In the genomic region with DNA sequence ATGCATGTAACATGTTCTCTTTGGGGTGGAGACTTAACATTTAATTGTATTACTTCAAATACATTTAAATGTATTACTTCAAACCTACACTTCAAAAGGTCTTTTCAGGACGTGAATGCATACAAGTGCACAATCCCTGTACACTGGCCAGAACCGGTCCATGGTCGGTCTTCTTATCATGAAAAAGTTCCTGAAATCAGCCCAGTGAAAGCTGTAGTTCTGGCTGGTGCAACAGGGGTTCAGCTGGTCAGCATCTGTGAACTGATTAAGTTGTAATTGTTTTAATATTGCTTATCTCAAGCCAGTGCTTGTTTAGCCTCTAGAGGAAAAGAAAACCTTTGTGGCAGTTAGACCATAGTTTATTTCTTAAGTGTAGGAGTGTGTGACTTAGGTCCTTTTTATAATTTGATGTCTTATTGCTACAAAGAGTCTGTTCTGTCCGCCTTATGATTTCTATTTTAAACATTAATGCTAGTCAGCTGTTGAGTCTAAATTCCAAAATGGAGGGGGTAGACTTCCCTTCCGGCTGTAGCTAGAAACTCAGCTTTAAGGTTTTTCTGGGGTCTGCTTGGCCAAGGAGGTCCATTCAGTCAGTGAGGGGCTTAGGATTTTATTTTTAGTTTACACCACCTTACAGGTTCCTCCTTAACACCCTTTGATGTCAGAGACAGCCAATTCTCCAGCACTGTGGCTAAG, we compare ENCODE assay signal across 8 cellular contexts. TPM values are rescaled to one million over a fixed set of nuclear protein-coding genes. Genes with fewer than 3 reads are reported as not detected.
A peak's percentile ranks its signal among the peaks of the same experiment; 100 is the strongest.
DNase-seq lines count a peak whose midpoint lies in the region; ATAC-seq, FAIRE-seq and TF ChIP-seq lines count a peak whose summit lies in the region.

No MANE protein-coding gene starts in this region.

- H3K14ac ChIP-seq in H1 (ENCODE audit: insufficient read length): no peak overlapping the region

- no peak for FAIRE-seq in H1 (lab: Jason Lieb, UNC)

- no peaks in the 10 kb centered on the region for H3K79me1 ChIP-seq in H1 (ENCODE audit: low read depth, low read length)

- H3K79me2 ChIP-seq in H1 (ENCODE audit: control insufficient read depth in 1 of 2, insufficient read depth in 2 of 2, low read length in 2 of 2): peaks cover 0 to 21% of the 10 kb centered on the region in 2 experiments; a peak in 3 of 4 replicates
- no peaks in the 10 kb centered on the region for H3K79me2 ChIP-seq in neural progenitor cell (ENCODE audit: low read depth)
- no peaks in the 10 kb centered on the region for H3K79me2 ChIP-seq in Karpas-422 (ENCODE audit: low read length)

- 81% methylated on average over 5 of the region's 5 CpGs; no CpG with 5 or more reads in 1 of the 2 experiments for WGBS in H1 (ENCODE audit: extremely low coverage in 1 of 2, insufficient coverage in 1 of 2, insufficient read length in 1 of 2, insufficient replicate concordance in 2 of 2, low coverage in 1 of 2, low lambda C conversion rate in 2 of 2, missing lambda C conversion rate in 1 of 2), 2 experiments

- no peaks in the 10 kb centered on the region for H3K36me3 ChIP-seq in CD4-positive, alpha-beta memory T cell (ENCODE audit: insufficient read depth, low read length)
- H3K36me3 ChIP-seq in MG63 (peaks cover 7% of the 10 kb centered on the region), H1 (ENCODE audit: control insufficient read depth in 2 of 4, insufficient read depth in 4 of 4, low read length in 3 of 4) (no peaks in the 10 kb centered on the region), neural progenitor cell (no peaks in the 10 kb centered on the region), Karpas-422 (ENCODE audit: insufficient read depth, low read length) (no peaks in the 10 kb centered on the region)

- peaks cover 21% of the 10 kb centered on the region for H3K4me1 ChIP-seq in CD4-positive, alpha-beta memory T cell (ENCODE audit: insufficient read depth, low read length)
- H3K4me1 ChIP-seq in H1 (replicated peaks in 1 of 4; ENCODE audit: control insufficient read depth in 3 of 4, insufficient read depth in 4 of 4, low read length in 3 of 4) (peaks cover 7 to 21% (median 12%) of the 10 kb centered on the region in 4 experiments; a peak in 5 of 7 replicates), neural progenitor cell (peaks cover 20% of the 10 kb centered on the region), Karpas-422 (ENCODE audit: low read length) (peaks cover 7% of the 10 kb centered on the region)

- peaks cover 4 to 21% (median 13%) of the 10 kb centered on the region in 4 donors for H3K4me1 Mint-ChIP-seq in CD4-positive, alpha-beta memory T cell
- H3K4me1 Mint-ChIP-seq in neural progenitor cell: peaks cover 36% of the 10 kb centered on the region

- TF ChIP-seq RAD21 in H1 (IDR thresholded peaks at IDR 0.05 in 1 of 2, conservative IDR thresholded peaks at IDR 0.05 in 1 of 2; ENCODE audit: low read depth in 2 of 2, low read length in 2 of 2): no peak

- no peak for ATAC-seq in GM19463 (IDR thresholded peaks at IDR 0.05; ENCODE audit: unreplicated experiment)

- no peak for TF ChIP-seq CTCF in H1 (IDR thresholded peaks at IDR 0.05; ENCODE audit: control extremely low read depth in 1 of 3, insufficient read depth in 1 of 3, low read depth in 1 of 3, low read length in 3 of 3)
- TF ChIP-seq CTCF in neural progenitor cell (IDR thresholded peaks at IDR 0.05): no peak

- H2BK120ac ChIP-seq in H1 (replicated peaks; ENCODE audit: low read depth, low read length): no peak overlapping the region

- H3K4ac ChIP-seq in H1 (replicated peaks; ENCODE audit: insufficient read length, low read depth, low read length): no peak overlapping the region

- TF ChIP-seq EP300 in H1 (IDR thresholded peaks at IDR 0.05; ENCODE audit: borderline replicate concordance in 1 of 2, low read depth in 2 of 2, low read length in 2 of 2): no peak

- H3K27ac ChIP-seq in CD4-positive, alpha-beta memory T cell (ENCODE audit: low read depth, low read length): no peak overlapping the region
- no peak overlapping the region for H3K27ac ChIP-seq in H1 (ENCODE audit: low read depth, low read length)
- H3K27ac ChIP-seq in neural progenitor cell: no peak overlapping the region
- no peak overlapping the region for H3K27ac ChIP-seq in Karpas-422 (ENCODE audit: low read length)

- H4K91ac ChIP-seq in H1 (replicated peaks; ENCODE audit: insufficient read length, low read length): peak overlapping the region; percentile 36

- H3K9ac ChIP-seq in H1 (replicated peaks in 1 of 4; ENCODE audit: extremely low read depth in 1 of 4, low read depth in 3 of 4, low read length in 3 of 4) (peak overlapping the region in 3 of 4 experiments; percentile 78 to 82 (median 82); a peak in 6 of 7 replicates), neural progenitor cell (no peak overlapping the region), Karpas-422 (ENCODE audit: low read length) (no peak overlapping the region)

- H3F3A ChIP-seq in neural progenitor cell (ENCODE audit: low read depth): peaks cover 21% of the 10 kb centered on the region

- H3K36me3 Mint-ChIP-seq in CD4-positive, alpha-beta memory T cell: peaks cover 0 to 4% of the 10 kb centered on the region in 2 donors
- no peaks in the 10 kb centered on the region for H3K36me3 Mint-ChIP-seq in neural progenitor cell

- H3K9me3 ChIP-seq in CD4-positive, alpha-beta memory T cell (ENCODE audit: control insufficient read depth in 1 of 2, low read length in 2 of 2): no peaks in the 10 kb centered on the region
- H3K9me3 ChIP-seq in MG63 (no peaks in the 10 kb centered on the region), H1 (ENCODE audit: insufficient read depth in 2 of 2, low read depth in 1 of 2, low read length in 1 of 2) (no peaks in the 10 kb centered on the region), neural progenitor cell (ENCODE audit: low read depth) (no peaks in the 10 kb centered on the region), Karpas-422 (ENCODE audit: low read length) (no peaks in the 10 kb centered on the region)

- H2BK5ac ChIP-seq in H1 (ENCODE audit: low read depth, low read length): 0 out of 2 replicates have a peak overlapping the region, but pooled peaks have one; percentile 84

- no peak overlapping the region for H3K23ac ChIP-seq in H1 (ENCODE audit: insufficient read length)

- intact Hi-C loops in CD4-positive, alpha-beta memory T cell (cut with micrococcal nuclease): no loop called here

- H3K9me3 Mint-ChIP-seq in CD4-positive, alpha-beta memory T cell: no peaks in the 10 kb centered on the region
- peaks cover 9% of the 10 kb centered on the region for H3K9me3 Mint-ChIP-seq in neural progenitor cell

- peak overlapping the region; percentile 96 for H3K18ac ChIP-seq in H1 (ENCODE audit: extremely low read depth, low read length)

- peaks cover 26 to 30% of the 10 kb centered on the region in 2 donors for H3K27me3 Mint-ChIP-seq in CD4-positive, alpha-beta memory T cell
- H3K27me3 Mint-ChIP-seq in neural progenitor cell (ENCODE audit: insufficient read depth, low read depth): peaks cover 14% of the 10 kb centered on the region

- no peak overlapping the region for H4K8ac ChIP-seq in H1 (ENCODE audit: extremely low read depth, insufficient read depth, low read length)

- H3K4me3 Mint-ChIP-seq in CD4-positive, alpha-beta memory T cell: peak overlapping the region; percentile 48 to 83 (median 63)
- H3K4me3 Mint-ChIP-seq in neural progenitor cell: peak overlapping the region; percentile 95

- 0 out of 2 replicates have a peak overlapping the region, but pooled peaks have one; percentile 21 for H2BK20ac ChIP-seq in H1 (ENCODE audit: low read length)

- TF ChIP-seq POLR2A in H1 (IDR thresholded peaks at IDR 0.05; ENCODE audit: control extremely low read depth in 1 of 2, low read depth in 2 of 2, low read length in 2 of 2): no peak

- DNase-seq in CD4-positive, alpha-beta memory T cell: no peak
- DNase-seq in MG63 (no peak), H1 (ENCODE audit: low read depth in 1 of 2, low spot score in 2 of 2) (no peak), neural progenitor cell (ENCODE audit: low spot score) (no peak), glomerular visceral epithelial cell (ENCODE audit: extremely low spot score) (no peak), Karpas-422 (no peak), NCI-H2029 treated with DMSO at 0.1 percent for 48 hours (lab: John Stamatoyannopoulos, UW) (no peak)

- no peak overlapping the region for H3K4me3 ChIP-seq in CD4-positive, alpha-beta memory T cell (ENCODE audit: low read length in 2 of 2)
- H3K4me3 ChIP-seq in MG63 (peak overlapping the region; percentile 84), H1 (ENCODE audit: extremely low read depth in 1 of 4, insufficient read depth in 2 of 4, low read depth in 3 of 4, low read length in 4 of 4) (peak overlapping the region; percentile 73 to 96 (median 84); a peak in 7 of 8 replicates), neural progenitor cell (peak overlapping the region; percentile 66), Karpas-422 (ENCODE audit: low read length) (no peak overlapping the region)

- CTCF ChIA-PET in CD4-positive, alpha-beta memory T cell (lab: Charles Lee; ENCODE audit: partially characterized antibody): interaction anchor here (1.8 kb wide), 1 partner anchor 11 kb away, joined by 3 read pairs; no protein-coding TSS in a partner anchor
- CTCF ChIA-PET in H1 (lab: Charles Lee; ENCODE audit: partially characterized antibody): interaction anchor here (1.1 to 3.0 kb wide), 6 partner anchors 9 to 565 kb away, joined by 3 to 20 read pairs (median 4); no protein-coding TSS in a partner anchor

- H2AFZ ChIP-seq in H1 (ENCODE audit: low read length) (peak overlapping the region; percentile 81), neural progenitor cell (replicated peaks) (peak overlapping the region; percentile 96), Karpas-422 (ENCODE audit: low read length) (no peak overlapping the region)

- H3K56ac ChIP-seq in H1 (replicated peaks; ENCODE audit: insufficient read length, low read depth, low read length): no peak overlapping the region

- no peaks in the 10 kb centered on the region for H3K9me2 ChIP-seq in Karpas-422 (replicated peaks; ENCODE audit: insufficient read depth, low read length)

- no peak overlapping the region for H4K5ac ChIP-seq in H1 (ENCODE audit: insufficient read length, low read depth, low read length)

- peak overlapping the region; percentile 96 for H2BK12ac ChIP-seq in H1 (ENCODE audit: low read depth, low read length)

- peaks cover 16% of the 10 kb centered on the region for H3K23me2 ChIP-seq in H1 (ENCODE audit: low read depth, low read length)

- H3K4me2 ChIP-seq in H1 (ENCODE audit: insufficient read depth in 1 of 2, low read depth in 2 of 2, low read length in 2 of 2): peak overlapping the region; percentile 89 to 99
- H3K4me2 ChIP-seq in neural progenitor cell: peak overlapping the region; percentile 97
- H3K4me2 ChIP-seq in Karpas-422 (ENCODE audit: low read depth, low read length, poor library complexity, severe bottlenecking): no peak overlapping the region

- H3K27ac Mint-ChIP-seq in CD4-positive, alpha-beta memory T cell: no peak overlapping the region
- H3K27ac Mint-ChIP-seq in neural progenitor cell: no peak overlapping the region

- POLR2A ChIA-PET in CD4-positive, alpha-beta memory T cell (lab: Charles Lee; ENCODE audit: partially characterized antibody): no interaction called here
- POLR2A ChIA-PET in H1 (lab: Charles Lee; ENCODE audit: partially characterized antibody): interaction anchor here (0.6 to 4.5 kb wide), 16 partner anchors 10 to 591 kb away, joined by 3 to 32 read pairs (median 4); a partner anchor contains a TSS

- H2AK5ac ChIP-seq in H1 (ENCODE audit: low read depth, low read length): no peak overlapping the region

- H4K20me1 ChIP-seq in H1 (replicated peaks in 1 of 2; ENCODE audit: control insufficient read depth in 1 of 2, insufficient read depth in 2 of 2, low read length in 2 of 2) (peaks cover 0 to 2% of the 10 kb centered on the region in 2 experiments), neural progenitor cell (ENCODE audit: low read depth) (no peaks in the 10 kb centered on the region), Karpas-422 (ENCODE audit: insufficient read depth, low read depth, low read length) (no peaks in the 10 kb centered on the region)

- H3K27me3 ChIP-seq in CD4-positive, alpha-beta memory T cell (ENCODE audit: insufficient read depth, low read length): peaks cover 4% of the 10 kb centered on the region
- no peaks in the 10 kb centered on the region for H3K27me3 ChIP-seq in MG63
- H3K27me3 ChIP-seq in H1 (replicated peaks in 1 of 4; ENCODE audit: control insufficient read depth in 3 of 4, extremely low read depth in 1 of 4, insufficient read depth in 3 of 4, low read length in 3 of 4): no peaks in the 10 kb centered on the region
- H3K27me3 ChIP-seq in neural progenitor cell: peaks cover 11% of the 10 kb centered on the region
- H3K27me3 ChIP-seq in Karpas-422 (ENCODE audit: low read length): no peaks in the 10 kb centered on the region

- H2BK15ac ChIP-seq in H1 (ENCODE audit: low read length): peak overlapping the region; percentile 53; the same call in 1 of the 2 replicates

RNA-seq across cellular contexts. Expression of a gene that starts 0.8 kb away (rescaled TPM):
- total RNA-seq in CD4-positive, alpha-beta memory T cell: 1 to 10 TPM in 1 of 2 experiments, under 1 TPM in 1; 0.64 to 1.1 TPM
- 1 to 10 TPM in 1 of 2 donors, under 1 TPM in 1; 0.59 to 1.6 TPM for polyA plus RNA-seq in CD4-positive, alpha-beta memory T cell
- 56.3 and 58.5 TPM in 2 replicates for total RNA-seq in MG63 (2014; rRNA removed; shearing (Covaris generic); ENCODE audit: low replicate concordance)
- total RNA-seq in H1 (2021; fragmentation: NEBNext Ultra II Directional; extraction: Animal tissue kit (Norgen Biotek cat#: 25700)): 12.6 and 14.9 TPM in 2 replicates
- 9.2 and 10.7 TPM in 2 replicates for polyA plus RNA-seq in H1 (2011; rRNA removed)
- 5.1 TPM for polyA plus RNA-seq in H1 (2011; cell fraction: cytosol; rRNA removed)
- polyA plus RNA-seq in H1 (2011; cell fraction: nucleus; rRNA removed): 9.4 TPM
- 6.5 to 9.0 TPM (median 8.0 TPM) in 4 replicates for polyA plus RNA-seq in H1 (2012, experiment 1 of 2)
- polyA plus RNA-seq in H1 (2012, experiment 2 of 2): 3.4 TPM
- 10.0 TPM for polyA plus RNA-seq in H1 (2013, experiment 1 of 2)
- polyA plus RNA-seq in H1 (2013, experiment 2 of 2): 10.1 TPM
- 10.0 and 12.3 TPM in 2 replicates for polyA minus RNA-seq in H1 (2011; rRNA and poly(A)+ RNA removed)
- 6.8 TPM for polyA minus RNA-seq in H1 (2011; cell fraction: cytosol; rRNA and poly(A)+ RNA removed)
- 9.4 TPM for polyA minus RNA-seq in H1 (2011; cell fraction: nucleus; rRNA and poly(A)+ RNA removed)
- total RNA-seq in neural progenitor cell (ENCODE audit: low replicate concordance): 5.8 and 11.1 TPM in 2 replicates
- not detected in 2 replicates for total RNA-seq in Karpas-422 (2014; rRNA removed; shearing (Covaris generic); ENCODE audit: low replicate concordance)

Comparison
In these comparisons a context has a peak if more than half of its experiments do, and no peak if none do; other contexts are left out.
1. H3K4me3 ChIP-seq: peak in MG63 (single experiment), H1 (4 of 4) and neural progenitor cell (single experiment); none in CD4-positive, alpha-beta memory T cell (0 of 2) and Karpas-422 (single experiment).
2. H3K9ac ChIP-seq: peak in H1 (3 of 4); none in neural progenitor cell (single experiment) and Karpas-422 (single experiment).